ENCODE assay signal across 7 cellular contexts in the genomic region with DNA sequence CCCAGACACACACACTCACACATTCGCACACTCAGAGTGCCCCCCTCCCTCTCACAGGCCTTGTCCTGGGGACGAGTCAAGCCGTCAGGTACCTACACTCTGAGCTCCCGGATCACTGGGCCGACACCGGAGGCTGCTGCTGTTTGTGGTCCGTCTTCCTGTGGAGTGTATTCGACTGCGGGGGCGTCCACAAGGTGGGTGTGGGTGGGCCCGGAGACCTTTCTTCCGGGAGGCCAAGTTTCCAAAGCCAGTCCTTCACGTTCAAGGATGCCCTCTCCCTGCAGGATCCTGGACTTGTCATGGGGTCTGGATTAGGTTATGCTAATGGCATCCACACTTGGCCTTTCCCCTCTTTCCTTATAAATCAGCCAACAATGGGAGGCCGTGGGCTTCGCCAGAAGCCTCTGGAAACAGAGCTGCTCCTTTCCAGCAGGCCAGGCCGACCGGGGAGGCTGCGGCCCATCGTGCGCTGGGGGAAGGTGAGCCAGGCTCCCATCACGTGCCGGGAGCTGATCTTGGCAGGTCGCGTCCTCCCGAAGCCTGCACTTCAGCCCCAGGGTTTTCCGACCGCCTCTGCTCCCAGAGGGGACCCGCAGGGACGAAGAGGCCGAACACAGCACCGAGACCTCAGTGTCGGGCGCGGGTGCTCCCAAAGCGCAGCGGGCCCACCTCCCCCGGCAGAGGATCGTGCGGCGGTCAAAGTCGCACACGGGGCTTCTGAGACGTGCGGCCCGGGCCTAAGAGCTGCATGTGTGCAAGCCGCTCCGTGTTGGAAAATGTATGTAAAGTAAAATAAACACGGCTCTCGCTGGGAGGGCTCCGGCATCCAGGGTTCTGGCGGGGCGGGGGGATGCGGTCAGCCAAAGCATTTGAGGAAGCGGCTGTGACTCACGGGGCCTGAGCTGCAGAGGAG.
A peak's percentile ranks its signal among the peaks of the same experiment; 100 is the strongest.
DNase-seq lines count a peak whose midpoint lies in the region; ATAC-seq and TF ChIP-seq lines count a peak whose summit lies in the region.
"Not testable (repeated sequence)": the region's sequence is repeated elsewhere in the genome, so short reads cannot be mapped to it uniquely, and the experiment has no call there.

No MANE protein-coding gene starts in this region.

- H3K9ac ChIP-seq in IMR-90 (ENCODE audit: low read depth, low read length): peak overlapping the region; percentile 85

- peak; percentile 95 for ATAC-seq in IMR-90 (ENCODE audit: low read depth)
- peak; percentile 71 for ATAC-seq in gastroesophageal sphincter

- not testable (repeated sequence) for TF ChIP-seq RAD21 in IMR-90 (IDR thresholded peaks at IDR 0.05; ENCODE audit: low read length)

- POLR2A ChIA-PET in IMR-90 (lab: Charles Lee; ENCODE audit: unreplicated experiment): not testable (repeated sequence)

- H2BK120ac ChIP-seq in IMR-90 (ENCODE audit: low read depth, low read length): peak overlapping the region; percentile 98

- H3K27me3 ChIP-seq in IMR-90 (ENCODE audit: control insufficient read depth, insufficient read depth, low read length); gastroesophageal sphincter: not testable (repeated sequence)

- H2BK5ac ChIP-seq in IMR-90 (ENCODE audit: low read depth, low read length, poor library complexity, severe bottlenecking): peak overlapping the region; percentile 99

- not testable (repeated sequence) for H4K20me1 ChIP-seq in IMR-90 (ENCODE audit: insufficient read depth, low read length)

- peaks cover 14% of the 10 kb centered on the region for H3K36me3 ChIP-seq in IMR-90 (ENCODE audit: control insufficient read depth, insufficient read depth, low read length)
- H3K36me3 ChIP-seq in gastroesophageal sphincter; mesodermal cell (ENCODE audit: control insufficient read depth, insufficient read depth, low read length): not testable (repeated sequence)

- peak overlapping the region; percentile 61; the same call in 1 of the 2 replicates for H3K56ac ChIP-seq in IMR-90 (ENCODE audit: extremely low read depth, insufficient read depth, low read length)

- H3K9me1 ChIP-seq in IMR-90 (ENCODE audit: insufficient read depth, low read length): peaks cover 12% of the 10 kb centered on the region

- CTCF ChIA-PET in IMR-90 (lab: Yijun Ruan, JAX): not testable (repeated sequence)

- H3K27ac ChIP-seq in IMR-90 (ENCODE audit: insufficient read depth, low read length) (peak overlapping the region; percentile 99), gastroesophageal sphincter (peak overlapping the region in 1 of 4 donors; percentile 19), mesodermal cell (ENCODE audit: low read depth, low read length, severe bottlenecking) (peak overlapping the region; percentile 49)

- peak overlapping the region; percentile 84 to 86 for H4K8ac ChIP-seq in IMR-90 (ENCODE audit: low read depth in 2 of 2, low read length in 2 of 2)

- peak overlapping the region; percentile 92 for H4K5ac ChIP-seq in IMR-90 (ENCODE audit: low read depth, low read length)

- H2BK20ac ChIP-seq in IMR-90 (ENCODE audit: low read depth, low read length): peak overlapping the region; percentile 88

- peak overlapping the region; percentile 96 for H3K4ac ChIP-seq in IMR-90 (ENCODE audit: low read depth, low read length)

- WGBS in IMR-90 (ENCODE audit: extremely low coverage in 2 of 2, insufficient read length in 1 of 2), 2 experiments: 47% methylated on average over 3 of the region's 55 CpGs; no CpG with 5 or more reads in 1 of the 2 experiments
- WGBS in gastroesophageal sphincter (ENCODE audit: low coverage in 1 of 2), 2 donors: 60 to 61% methylated on average over 5 to 12 of the region's 55 CpGs
- WGBS in mesodermal cell (ENCODE audit: insufficient coverage in 2 of 2), 2 experiments: 86 to 93% methylated on average over 23 to 47 of the region's 55 CpGs

- H3K4me3 ChIP-seq in IMR-90 (ENCODE audit: insufficient read depth, low read depth, low read length) (peak overlapping the region; percentile 54), gastroesophageal sphincter (peak overlapping the region in 1 of 2 donors; percentile 18)
- not testable (repeated sequence) for H3K4me3 ChIP-seq in mesodermal cell (ENCODE audit: extremely low read depth, insufficient read depth, low read length, poor library complexity, severe bottlenecking)

- H3K79me1 ChIP-seq in IMR-90 (ENCODE audit: low read depth in 1 of 2, low read length in 2 of 2): peaks cover 14 to 26% of the 10 kb centered on the region in 2 experiments

- H3K23ac ChIP-seq in IMR-90 (ENCODE audit: low read depth, low read length): peak overlapping the region; percentile 89

- dilution Hi-C loops in IMR-90 (cut with HindIII; ENCODE audit: low sequenced_read_pairs, unreplicated experiment): not testable (repeated sequence)

- intact Hi-C loops in IMR-90 (cut with micrococcal nuclease): not testable (repeated sequence)

- peak overlapping the region; percentile 79 for H2AFZ ChIP-seq in IMR-90 (replicated peaks; ENCODE audit: low read length, poor library complexity)

- not testable (repeated sequence) for TF ChIP-seq CTCF in IMR-90 (conservative IDR thresholded peaks at IDR 0.05; ENCODE audit: low read depth, low read length); gastroesophageal sphincter (IDR thresholded peaks at IDR 0.05)

- peak; percentile 77 for TF ChIP-seq POLR2A in IMR-90 (IDR thresholded peaks at IDR 0.05; ENCODE audit: low read depth, low read length)
- TF ChIP-seq POLR2A in gastroesophageal sphincter (IDR thresholded peaks at IDR 0.05): not testable (repeated sequence)

- peaks cover 27% of the 10 kb centered on the region for H3K9me3 ChIP-seq in IMR-90 (ENCODE audit: control insufficient read depth, insufficient read depth, low read length)
- not testable (repeated sequence) for H3K9me3 ChIP-seq in gastroesophageal sphincter; mesodermal cell (ENCODE audit: control insufficient read depth, low read length)

- H2BK15ac ChIP-seq in IMR-90 (ENCODE audit: low read depth, low read length): peak overlapping the region; percentile 99; the same call in 2 of the 3 replicates

- H3K4me2 ChIP-seq in IMR-90 (ENCODE audit: low read depth, low read length): peak overlapping the region; percentile 96

- H2AK5ac ChIP-seq in IMR-90 (ENCODE audit: low read depth, low read length): peak overlapping the region; percentile 98

- peak overlapping the region; percentile 94 for H3K14ac ChIP-seq in IMR-90 (replicated peaks; ENCODE audit: low read depth, low read length)

- peak overlapping the region; percentile 93 for H2AK9ac ChIP-seq in IMR-90 (replicated peaks; ENCODE audit: low read depth, low read length, poor library complexity)

- H3K18ac ChIP-seq in IMR-90 (ENCODE audit: low read depth, low read length): peak overlapping the region; percentile 92

- peaks cover 20% of the 10 kb centered on the region for H3K4me1 ChIP-seq in IMR-90 (ENCODE audit: control insufficient read depth, insufficient read depth, low read length)
- not testable (repeated sequence) for H3K4me1 ChIP-seq in gastroesophageal sphincter; mesodermal cell (ENCODE audit: control insufficient read depth, insufficient read depth, low read length, poor library complexity, severe bottlenecking)

- DNase-seq in EH (ENCODE audit: low read depth) (peak; percentile 95), IMR-90 (peak; percentile 93), amniotic stem cell (lab: John Stamatoyannopoulos, UW) (peak; percentile 64), dedifferentiated amniotic fluid mesenchymal stem cell (ENCODE audit: extremely low spot score) (peak; percentile 66), smooth muscle cell of the brain vasculature (ENCODE audit: low read depth, low spot score) (peak; percentile 93)

- not testable (repeated sequence) for TF ChIP-seq EP300 in gastroesophageal sphincter (IDR thresholded peaks at IDR 0.05)

- peak overlapping the region; percentile 93 for H4K91ac ChIP-seq in IMR-90 (ENCODE audit: insufficient read depth, low read depth, low read length)

- TSS peak; percentile 60 for BruUV-seq in IMR-90 (replicated peaks; lab: Mats Ljungman, UMichigan)

- in situ Hi-C loops in IMR-90 (cut with MboI; ENCODE audit: low sequenced_read_pairs): not testable (repeated sequence)

TF ChIP-seq in IMR-90, 13 proteins besides CTCF, POLR2A, EP300 and RAD21:
- TF ChIP-seq MAZ (IDR thresholded peaks at IDR 0.05; ENCODE audit: borderline replicate concordance, low read depth, low read length): peak; percentile 66; the same call in 1 of the 2 replicates
- TF ChIP-seq, protein P1, sequence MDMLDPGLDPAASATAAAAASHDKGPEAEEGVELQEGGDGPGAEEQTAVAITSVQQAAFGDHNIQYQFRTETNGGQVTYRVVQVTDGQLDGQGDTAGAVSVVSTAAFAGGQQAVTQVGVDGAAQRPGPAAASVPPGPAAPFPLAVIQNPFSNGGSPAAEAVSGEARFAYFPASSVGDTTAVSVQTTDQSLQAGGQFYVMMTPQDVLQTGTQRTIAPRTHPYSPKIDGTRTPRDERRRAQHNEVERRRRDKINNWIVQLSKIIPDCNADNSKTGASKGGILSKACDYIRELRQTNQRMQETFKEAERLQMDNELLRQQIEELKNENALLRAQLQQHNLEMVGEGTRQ (IDR thresholded peaks at IDR 0.05; ENCODE audit: low read depth, low read length): peak; percentile 42
- peak; percentile 84; the same call in 1 of the 2 replicates for TF ChIP-seq BHLHE40 (IDR thresholded peaks at IDR 0.05; ENCODE audit: low read depth, low read length)
- peak; percentile 56; the same call in 1 of the 2 replicates for TF ChIP-seq MXI1 (IDR thresholded peaks at IDR 0.05; ENCODE audit: borderline replicate concordance, low read depth, low read length)
